8 cellular contexts compared by ENCODE assay signal in the genomic region with DNA sequence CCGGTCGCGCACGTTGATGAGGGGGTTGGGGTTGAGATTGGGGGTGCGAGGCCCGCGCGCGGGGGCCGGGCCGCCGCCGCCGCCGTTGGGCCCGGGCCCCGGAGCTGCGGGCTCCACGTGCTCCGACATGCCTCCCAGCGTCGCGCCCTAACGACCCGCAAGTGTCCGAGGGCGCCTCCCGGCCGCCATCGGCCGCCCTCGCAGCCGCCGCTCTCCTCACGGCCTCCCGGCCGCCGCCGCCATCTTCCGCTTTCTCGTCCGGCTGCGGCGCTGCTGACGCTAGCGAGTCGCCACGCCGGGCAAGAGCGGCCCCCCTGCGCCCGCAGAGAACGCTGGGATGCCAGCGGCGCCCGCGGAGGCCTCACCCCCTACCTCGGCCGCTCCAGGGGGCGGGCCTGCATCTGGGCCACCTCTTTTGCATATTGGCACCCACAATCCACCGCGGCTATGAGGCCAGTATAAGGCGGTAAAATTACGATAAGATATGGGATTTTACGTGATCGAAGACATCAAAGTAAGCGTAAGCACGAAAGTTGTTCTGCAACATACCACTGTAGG. TPM values are rescaled to one million over a fixed set of nuclear protein-coding genes. Genes with fewer than 3 reads are reported as not detected.
DNase-seq lines count a peak whose midpoint lies in the region; ATAC-seq and TF ChIP-seq lines count a peak whose summit lies in the region.

A gene (minus strand): TSS at position 256 of the 558 bp plus-strand sequence. CDS start 127 bp downstream, at position 129.

- H3K27ac ChIP-seq in ovary (peak within 1 kb of the TSS; percentile 90 to 96), thymus (ENCODE audit: low read depth) (peak within 1 kb of the TSS; percentile 91)

- 0% methylated on average over 50 to 68 of the region's 68 CpGs for WGBS in ovary, 3 donors
- WGBS in thymus, result under 1% methylated on average over 68 of the region's 68 CpGs

- peak; percentile 42 for TF ChIP-seq POLR2A in ovary (IDR thresholded peaks at IDR 0.05)

- H3K4me3 ChIP-seq in GM12875 (ENCODE audit: low read depth, low read length), result peak within 1 kb of the TSS; percentile 92
- peak within 1 kb of the TSS; percentile 97 for H3K4me3 ChIP-seq in ovary
- peak within 1 kb of the TSS; percentile 87 for H3K4me3 ChIP-seq in thymus (ENCODE audit: low read length)

- H3K27me3 Mint-ChIP-seq in activated naive CD8-positive, alpha-beta T cell treated with anti-CD3 and anti-CD28 coated beads, Interleukin-2, amount 10 ng/mL, durations not matched to agents 7 days and 5 days, result no peaks in the 10 kb centered on the region
- H3K27me3 Mint-ChIP-seq in glutamatergic neuron (ENCODE audit: unreplicated experiment), result peaks cover 13% of the 10 kb centered on the region

- peaks cover 32% of the 10 kb centered on the region for H3K4me1 ChIP-seq in ovary (ENCODE audit: insufficient read depth)
- peaks cover 10% of the 10 kb centered on the region for H3K4me1 ChIP-seq in thymus (ENCODE audit: control insufficient read depth, insufficient read depth, low read length)

- H3K9me3 Mint-ChIP-seq in activated naive CD8-positive, alpha-beta T cell treated with anti-CD3 and anti-CD28 coated beads, Interleukin-2, amount 10 ng/mL, durations not matched to agents 7 days and 5 days, result no peaks in the 10 kb centered on the region
- peaks cover 7% of the 10 kb centered on the region for H3K9me3 Mint-ChIP-seq in glutamatergic neuron (ENCODE audit: unreplicated experiment)

- intact Hi-C loops in ovary (cut with DNase I), result loop anchor here in 2 of 4 donors (5.0 to 10.0 kb wide), 2 partner anchors 81 to 224 kb away; a partner anchor contains a TSS

- H3K4me1 Mint-ChIP-seq in activated naive CD8-positive, alpha-beta T cell treated with anti-CD3 and anti-CD28 coated beads, Interleukin-2, amount 10 ng/mL, durations not matched to agents 7 days and 5 days, result peaks cover 20% of the 10 kb centered on the region
- peaks cover 5% of the 10 kb centered on the region for H3K4me1 Mint-ChIP-seq in glutamatergic neuron (ENCODE audit: low read depth, unreplicated experiment)

- H3K36me3 ChIP-seq in ovary (no peaks in the 10 kb centered on the region), thymus (ENCODE audit: control insufficient read depth, insufficient read depth) (peaks cover 12% of the 10 kb centered on the region)

- H3K36me3 Mint-ChIP-seq in activated naive CD8-positive, alpha-beta T cell treated with anti-CD3 and anti-CD28 coated beads, Interleukin-2, amount 10 ng/mL, durations not matched to agents 7 days and 5 days, result peaks cover 2% of the 10 kb centered on the region
- H3K36me3 Mint-ChIP-seq in glutamatergic neuron (ENCODE audit: unreplicated experiment), result no peaks in the 10 kb centered on the region

- H3K27ac Mint-ChIP-seq in activated naive CD8-positive, alpha-beta T cell treated with anti-CD3 and anti-CD28 coated beads, Interleukin-2, amount 10 ng/mL, durations not matched to agents 7 days and 5 days, result peak within 1 kb of the TSS; percentile 99
- H3K27ac Mint-ChIP-seq in glutamatergic neuron (ENCODE audit: unreplicated experiment), result peak within 1 kb of the TSS; percentile 95

- H3K4me3 Mint-ChIP-seq in activated naive CD8-positive, alpha-beta T cell treated with anti-CD3 and anti-CD28 coated beads, Interleukin-2, amount 10 ng/mL, durations not matched to agents 7 days and 5 days, result peak within 1 kb of the TSS; percentile 90
- H3K4me3 Mint-ChIP-seq in glutamatergic neuron (ENCODE audit: unreplicated experiment), result peak within 1 kb of the TSS; percentile 93

- TF ChIP-seq CTCF in GM12875 (IDR thresholded peaks at IDR 0.05; ENCODE audit: borderline replicate concordance, insufficient read depth, low read depth, low read length) (no peak), glutamatergic neuron (IDR thresholded peaks at IDR 0.05; ENCODE audit: partially characterized antibody, unreplicated experiment) (no peak), ovary (IDR thresholded peaks at IDR 0.05) (no peak)

- POLR2A ChIA-PET in activated naive CD8-positive, alpha-beta T cell treated with anti-CD3 and anti-CD28 coated beads, Interleukin-2, amount 10 ng/mL, durations not matched to agents 7 days and 5 days (lab: Charles Lee), result interaction anchor here (0.7 to 3.4 kb wide), 17 partner anchors 10 to 248 kb away, joined by 3 to 52 read pairs (median 7); a partner anchor contains a TSS

- H3K9me3 ChIP-seq in ovary (no peaks in the 10 kb centered on the region), thymus (ENCODE audit: control insufficient read depth) (no peaks in the 10 kb centered on the region)

- no peaks in the 10 kb centered on the region for H3K27me3 ChIP-seq in ovary
- H3K27me3 ChIP-seq in thymus (ENCODE audit: control insufficient read depth, insufficient read depth), result peaks cover 2% of the 10 kb centered on the region

- no peak for TF ChIP-seq EP300 in ovary (IDR thresholded peaks at IDR 0.05)

- DNase-seq in NCI-H1417 treated with DMSO at 0.1 percent for 48 hours (lab: John Stamatoyannopoulos, UW) (peak; percentile 100), SW 1271 (lab: John Stamatoyannopoulos, UW) (peak; percentile 71 to 91), glutamatergic neuron (peak; percentile 97), ovary (peak; percentile 96 to 98 (median 98))
- peak; percentile 97 for DNase-seq in activated naive CD8-positive, alpha-beta T cell treated with anti-CD3 and anti-CD28 coated beads, Interleukin-2, amount 10 ng/mL, durations not matched to agents 7 days and 5 days

- peak; percentile 81 for ATAC-seq in HG02763 (IDR thresholded peaks at IDR 0.05; ENCODE audit: unreplicated experiment)
- peak; percentile 86 for ATAC-seq in activated naive CD8-positive, alpha-beta T cell treated with anti-CD3 and anti-CD28 coated beads, Interleukin-2, amount 10 ng/mL, durations not matched to agents 7 days and 5 days (ENCODE audit: low read depth)

RNA-seq across cellular contexts. Expression of the gene that starts here (rescaled TPM):
- 100 to 1,000 TPM; 231 to 235 TPM for total RNA-seq in activated naive CD8-positive, alpha-beta T cell treated with anti-CD3 and anti-CD28 coated beads, Interleukin-2, amount 10 ng/mL, durations not matched to agents 7 days and 5 days
- total RNA-seq in glutamatergic neuron (ENCODE audit: unreplicated experiment), result 222 TPM
- 100 to 1,000 TPM; 105 to 196 (median 127) TPM for total RNA-seq in ovary
- 100 to 1,000 TPM in 1 of 2 donors, 10 to 100 TPM in 1; 26.0 to 162 TPM for polyA plus RNA-seq in ovary
- polyA plus RNA-seq in thymus, result 359 TPM

Comparison
In these comparisons a context has a peak if more than half of its experiments do, and no peak if none do; other contexts are left out.
1. Peak in every context shown above with its lines: DNase-seq, ATAC-seq, H3K4me3 ChIP-seq and H3K27ac ChIP-seq.